ENCODE assay signal across 15 cellular contexts in genomic region chr2:179595284-179595683, GRCh38.
DNase-seq lines count a peak whose midpoint lies in the region; ATAC-seq and TF ChIP-seq lines count a peak whose summit lies in the region.
"Had no signal": no experiment of that assay in that cellular context is flagged by ENCODE, and none has a peak within 500 bp of the region (broad histone marks: within the 10 kb centered on the region; RNA-seq: fewer than 3 reads in every experiment).

No MANE protein-coding gene starts in this region.

- POLR2A ChIA-PET in HCT116 (lab: Charles Lee), result no interaction called here
- POLR2A ChIA-PET in SK-N-SH (lab: Yijun Ruan, JAX), result interaction anchor here (0.6 kb wide), 1 partner anchor 462 kb away, joined by 4 read pairs; no protein-coding TSS in a partner anchor

- H3K27ac ChIP-seq in HCT116 (ENCODE audit: low read depth, low read length) (no peak overlapping the region), SK-N-SH (ENCODE audit: low read depth in 2 of 2, low read length in 1 of 2) (no peak overlapping the region), left lung (no peak overlapping the region)
- H3K27ac ChIP-seq: uterus had no signal

- TF ChIP-seq CTCF in HCT116 (IDR thresholded peaks at IDR 0.05 in 2 of 3, conservative IDR thresholded peaks at IDR 0.05 in 1 of 3; ENCODE audit: borderline replicate concordance in 1 of 3, insufficient read depth in 1 of 3, low read depth in 2 of 3, low read length in 2 of 3) (0 out of 6 replicates have a peak, but pooled peaks of 2 of the 3 experiments have one; percentile 4 to 11), SK-N-SH (IDR thresholded peaks at IDR 0.05) (peak; percentile 17; the same call in 1 of the 2 replicates), left lung (IDR thresholded peaks at IDR 0.05) (no peak)

- H3K4me3 ChIP-seq in HCT116 (replicated peaks in 1 of 2; ENCODE audit: low read depth in 1 of 2, low read length in 2 of 2) (no peak overlapping the region), SK-N-SH (ENCODE audit: low read depth in 2 of 2, low read length in 1 of 2) (no peak overlapping the region), left lung (no peak overlapping the region)
- H3K4me3 ChIP-seq: MG63, uterus had no signal

- H3K4me1 ChIP-seq in HCT116 (ENCODE audit: control insufficient read depth in 1 of 2, insufficient read depth in 2 of 2, low read length in 2 of 2) (peaks cover 0 to 6% of the 10 kb centered on the region in 2 experiments; a peak in 1 of 4 replicates), SK-N-SH (ENCODE audit: control insufficient read depth in 1 of 2, insufficient read depth in 2 of 2, low read depth in 1 of 2, low read length in 1 of 2) (peaks cover 0 to 12% of the 10 kb centered on the region in 2 experiments; a peak in 2 of 4 replicates), left lung (no peaks in the 10 kb centered on the region)
- H3K4me1 ChIP-seq: uterus had no signal

- H3K9me2 ChIP-seq in HCT116 (ENCODE audit: insufficient read depth) (no peaks in the 10 kb centered on the region), SK-N-SH (no peaks in the 10 kb centered on the region)

- H3K9me3 ChIP-seq in HCT116 (ENCODE audit: control insufficient read depth in 1 of 2, insufficient read depth in 1 of 2, low read depth in 1 of 2, low read length in 2 of 2), result no peaks in the 10 kb centered on the region
- no peaks in the 10 kb centered on the region for H3K9me3 ChIP-seq in SK-N-SH
- H3K9me3 ChIP-seq in left lung, result no peaks in the 10 kb centered on the region
- H3K9me3 ChIP-seq: MG63, uterus had no signal

- ATAC-seq in HCT116 (peak; percentile 76; the same call in 1 of the 2 replicates), left lung (peak; percentile 45), GM21723 (IDR thresholded peaks at IDR 0.05; ENCODE audit: unreplicated experiment) (no peak), HG03457 (IDR thresholded peaks at IDR 0.05; ENCODE audit: unreplicated experiment) (no peak)

- intact Hi-C loops in HCT116 (cut with micrococcal nuclease), result no loop called here
- intact Hi-C loops in left lung (cut with DNase I), result no loop called here

- no peak for TF ChIP-seq EP300 in SK-N-SH (IDR thresholded peaks at IDR 0.05; ENCODE audit: borderline replicate concordance in 1 of 2, low read depth in 1 of 2, low read length in 1 of 2)

- H3K36me3 ChIP-seq in HCT116 (ENCODE audit: control insufficient read depth in 1 of 2, insufficient read depth in 2 of 2, low read length in 2 of 2) (no peaks in the 10 kb centered on the region), SK-N-SH (replicated peaks in 1 of 2; ENCODE audit: control insufficient read depth in 1 of 2, insufficient read depth in 2 of 2, low read length in 1 of 2) (no peaks in the 10 kb centered on the region), left lung (no peaks in the 10 kb centered on the region)
- H3K36me3 ChIP-seq: MG63, uterus had no signal

- RAD21 ChIA-PET in HCT116 (lab: Charles Lee; ENCODE audit: low non-redundant PET in 1 of 2, low total read pairs in 2 of 2, uncharacterized antibody in 2 of 2, unreplicated experiment in 2 of 2), result no interaction called here

- CTCF ChIA-PET in HCT116 (lab: Charles Lee) (no interaction called here), SK-N-SH (lab: Yijun Ruan, JAX) (interaction anchor here (0.6 to 1.6 kb wide), 3 partner anchors 13 to 969 kb away, joined by 3 to 4 read pairs (median 3); no protein-coding TSS in a partner anchor)

- BruUV-seq in HCT116 (replicated peaks; lab: Mats Ljungman, UMichigan), result no TSS peak

- H3K79me2 ChIP-seq in HCT116 (ENCODE audit: insufficient read depth, low read length), result no peaks in the 10 kb centered on the region
- H3K79me2 ChIP-seq in SK-N-SH (ENCODE audit: insufficient read depth), result no peaks in the 10 kb centered on the region

- H4K20me1 ChIP-seq in HCT116 (ENCODE audit: insufficient read depth) (no peaks in the 10 kb centered on the region), SK-N-SH (ENCODE audit: insufficient read depth) (no peaks in the 10 kb centered on the region)

- no peak overlapping the region for H3K4me2 ChIP-seq in HCT116 (ENCODE audit: low read length)
- no peak overlapping the region for H3K4me2 ChIP-seq in SK-N-SH

- H3K9ac ChIP-seq in HCT116 (ENCODE audit: low read length) (no peak overlapping the region), SK-N-SH (no peak overlapping the region)

- TF ChIP-seq RAD21 in HCT116 (IDR thresholded peaks at IDR 0.05; ENCODE audit: low read depth), result 0 out of 2 replicates have a peak, but pooled peaks have one; percentile 15
- TF ChIP-seq RAD21 in SK-N-SH (IDR thresholded peaks at IDR 0.05; ENCODE audit: low read length), result peak; percentile 35

- H3F3A ChIP-seq in SK-N-SH (replicated peaks; ENCODE audit: insufficient read depth), result peaks cover 7% of the 10 kb centered on the region

- H3K27me3 ChIP-seq in HCT116 (ENCODE audit: insufficient read depth, low read length) (no peaks in the 10 kb centered on the region), SK-N-SH (ENCODE audit: insufficient read depth) (no peaks in the 10 kb centered on the region), left lung (no peaks in the 10 kb centered on the region)
- H3K27me3 ChIP-seq: MG63, uterus had no signal

- TF ChIP-seq POLR2A in HCT116 (IDR thresholded peaks at IDR 0.05; ENCODE audit: borderline replicate concordance, extremely low read depth, insufficient read depth, insufficient read length), result no peak

- H2AFZ ChIP-seq in HCT116 (ENCODE audit: low read depth, low read length, poor library complexity, severe bottlenecking) (no peak overlapping the region), SK-N-SH (ENCODE audit: low read depth) (no peak overlapping the region)

- DNase-seq in D341Med (ENCODE audit: low spot score) (peak; percentile 37), HCT116 (ENCODE audit: low read depth, low spot score) (no peak), SK-N-SH (no peak), left lung (no peak), kidney tubule cell (ENCODE audit: low spot score) (no peak), germinal center (ENCODE audit: low spot score) (no peak)
- DNase-seq: activated effector memory CD4-positive, alpha-beta T cell treated with Interleukin-2 at 50 U/mL for 16 hours; aorta; cortex of kidney; immature natural killer cell; MG63; stimulated activated CD4-positive, alpha-beta T cell treated with anti-CD3 and anti-CD28 coated beads, Interleukin-2, amount 100 ng/mL, for 24 hours; uterus had no signal

TF ChIP-seq in HCT116, 20 proteins besides CTCF, POLR2A, EP300 and RAD21 (continues in another document):
- TF ChIP-seq, protein P1, sequence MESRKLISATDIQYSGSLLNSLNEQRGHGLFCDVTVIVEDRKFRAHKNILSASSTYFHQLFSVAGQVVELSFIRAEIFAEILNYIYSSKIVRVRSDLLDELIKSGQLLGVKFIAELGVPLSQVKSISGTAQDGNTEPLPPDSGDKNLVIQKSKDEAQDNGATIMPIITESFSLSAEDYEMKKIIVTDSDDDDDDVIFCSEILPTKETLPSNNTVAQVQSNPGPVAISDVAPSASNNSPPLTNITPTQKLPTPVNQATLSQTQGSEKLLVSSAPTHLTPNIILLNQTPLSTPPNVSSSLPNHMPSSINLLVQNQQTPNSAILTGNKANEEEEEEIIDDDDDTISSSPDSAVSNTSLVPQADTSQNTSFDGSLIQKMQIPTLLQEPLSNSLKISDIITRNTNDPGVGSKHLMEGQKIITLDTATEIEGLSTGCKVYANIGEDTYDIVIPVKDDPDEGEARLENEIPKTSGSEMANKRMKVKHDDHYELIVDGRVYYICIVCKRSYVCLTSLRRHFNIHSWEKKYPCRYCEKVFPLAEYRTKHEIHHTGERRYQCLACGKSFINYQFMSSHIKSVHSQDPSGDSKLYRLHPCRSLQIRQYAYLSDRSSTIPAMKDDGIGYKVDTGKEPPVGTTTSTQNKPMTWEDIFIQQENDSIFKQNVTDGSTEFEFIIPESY (IDR thresholded peaks at IDR 0.05; ENCODE audit: extremely low read depth, insufficient replicate concordance, low read length), result no peak
- no peak for TF ChIP-seq YY1 (IDR thresholded peaks at IDR 0.05; ENCODE audit: extremely low read depth, insufficient replicate concordance, low read depth, low read length)
- TF ChIP-seq ATF3 (IDR thresholded peaks at IDR 0.05), result no peak
- TF ChIP-seq SP1 (IDR thresholded peaks at IDR 0.05; ENCODE audit: low read depth), result no peak
- TF ChIP-seq ZFX (IDR thresholded peaks at IDR 0.05), result no peak
- TF ChIP-seq ZNF274 (IDR thresholded peaks at IDR 0.05; ENCODE audit: low read depth, low read length), result no peak
- no peak for TF ChIP-seq CEBPB (IDR thresholded peaks at IDR 0.05; ENCODE audit: low read depth)
- no peak for TF ChIP-seq POLR2AphosphoS5 (IDR thresholded peaks at IDR 0.05; ENCODE audit: low read depth, low read length)

TF ChIP-seq in SK-N-SH, 30 proteins besides CTCF, POLR2A, EP300 and RAD21:
- TF ChIP-seq MXI1 (IDR thresholded peaks at IDR 0.05; ENCODE audit: low read depth, low read length) (no peak), MEF2A (IDR thresholded peaks at IDR 0.05; ENCODE audit: borderline replicate concordance, low read depth) (no peak), SMC3 (IDR thresholded peaks at IDR 0.05; ENCODE audit: low read depth, low read length) (0 out of 2 replicates have a peak, but pooled peaks have one; percentile 18)
- TF ChIP-seq, protein P2, sequence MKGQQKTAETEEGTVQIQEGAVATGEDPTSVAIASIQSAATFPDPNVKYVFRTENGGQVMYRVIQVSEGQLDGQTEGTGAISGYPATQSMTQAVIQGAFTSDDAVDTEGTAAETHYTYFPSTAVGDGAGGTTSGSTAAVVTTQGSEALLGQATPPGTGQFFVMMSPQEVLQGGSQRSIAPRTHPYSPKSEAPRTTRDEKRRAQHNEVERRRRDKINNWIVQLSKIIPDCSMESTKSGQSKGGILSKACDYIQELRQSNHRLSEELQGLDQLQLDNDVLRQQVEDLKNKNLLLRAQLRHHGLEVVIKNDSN (IDR thresholded peaks at IDR 0.05; ENCODE audit: borderline replicate concordance, low read depth), result peak; percentile 49; the same call in 1 of the 2 replicates

Comparison
In these comparisons a context has a peak if more than half of its experiments do, and no peak if none do; other contexts are left out.
1. ATAC-seq: peak in HCT116 (single experiment) and left lung (single experiment); none in GM21723 (single experiment) and HG03457 (single experiment).
2. CTCF ChIP-seq: peak in HCT116 (2 of 3) and SK-N-SH (single experiment); none in left lung (0 of 2).